1 cellular context compared by ENCODE assay signal in the genomic region with DNA sequence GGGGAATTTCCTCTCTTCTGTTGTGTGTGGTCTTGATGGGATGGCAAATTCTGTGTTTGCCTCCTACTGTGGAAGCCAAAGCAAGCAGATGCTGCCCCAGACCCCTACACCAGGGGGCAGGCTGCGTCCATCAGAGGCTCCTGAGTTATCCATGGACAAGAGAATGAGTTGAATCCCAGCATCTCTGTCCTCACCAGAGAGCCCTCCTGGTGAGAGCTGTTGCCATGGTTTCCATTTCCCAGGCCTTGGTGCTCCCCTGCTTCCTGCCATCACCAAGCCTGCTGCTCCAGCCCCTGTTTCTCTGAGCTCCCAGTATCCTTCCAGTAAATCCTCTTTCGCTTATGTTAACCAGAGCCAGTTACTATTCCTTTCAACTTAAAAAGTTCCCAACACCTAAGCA.
TF ChIP-seq lines count a peak whose summit lies in the region.

No MANE protein-coding gene starts in this region.

TF ChIP-seq in K562, 482 proteins besides CTCF, POLR2A, EP300 and RAD21 (continued from another document and continues in another):
- no peak for TF ChIP-seq CBX2 (IDR thresholded peaks at IDR 0.05; ENCODE audit: insufficient read depth, low read length, poor library complexity, severe bottlenecking)
- no peak for TF ChIP-seq ARNT (IDR thresholded peaks at IDR 0.05)
- no peak for TF ChIP-seq SAFB2 (IDR thresholded peaks at IDR 0.05; ENCODE audit: borderline replicate concordance, low read depth, low read length, severe bottlenecking)
- TF ChIP-seq MAFK (IDR thresholded peaks at IDR 0.05; ENCODE audit: low read length) = no peak
- TF ChIP-seq SRF (CRISPR knock-in tag; IDR thresholded peaks at IDR 0.05) = 0 out of 4 replicates have a peak, but pooled peaks of 1 of the 2 experiments have one; percentile 14
- TF ChIP-seq RB1 (IDR thresholded peaks at IDR 0.05; ENCODE audit: low read depth) = 0 out of 2 replicates have a peak, but pooled peaks have one; percentile 28
- no peak for TF ChIP-seq SUPT5H (IDR thresholded peaks at IDR 0.05)
- TF ChIP-seq, protein P1, sequence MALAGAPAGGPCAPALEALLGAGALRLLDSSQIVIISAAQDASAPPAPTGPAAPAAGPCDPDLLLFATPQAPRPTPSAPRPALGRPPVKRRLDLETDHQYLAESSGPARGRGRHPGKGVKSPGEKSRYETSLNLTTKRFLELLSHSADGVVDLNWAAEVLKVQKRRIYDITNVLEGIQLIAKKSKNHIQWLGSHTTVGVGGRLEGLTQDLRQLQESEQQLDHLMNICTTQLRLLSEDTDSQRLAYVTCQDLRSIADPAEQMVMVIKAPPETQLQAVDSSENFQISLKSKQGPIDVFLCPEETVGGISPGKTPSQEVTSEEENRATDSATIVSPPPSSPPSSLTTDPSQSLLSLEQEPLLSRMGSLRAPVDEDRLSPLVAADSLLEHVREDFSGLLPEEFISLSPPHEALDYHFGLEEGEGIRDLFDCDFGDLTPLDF (CRISPR knock-in tag; IDR thresholded peaks at IDR 0.05) = no peak
- TF ChIP-seq, protein P2, sequence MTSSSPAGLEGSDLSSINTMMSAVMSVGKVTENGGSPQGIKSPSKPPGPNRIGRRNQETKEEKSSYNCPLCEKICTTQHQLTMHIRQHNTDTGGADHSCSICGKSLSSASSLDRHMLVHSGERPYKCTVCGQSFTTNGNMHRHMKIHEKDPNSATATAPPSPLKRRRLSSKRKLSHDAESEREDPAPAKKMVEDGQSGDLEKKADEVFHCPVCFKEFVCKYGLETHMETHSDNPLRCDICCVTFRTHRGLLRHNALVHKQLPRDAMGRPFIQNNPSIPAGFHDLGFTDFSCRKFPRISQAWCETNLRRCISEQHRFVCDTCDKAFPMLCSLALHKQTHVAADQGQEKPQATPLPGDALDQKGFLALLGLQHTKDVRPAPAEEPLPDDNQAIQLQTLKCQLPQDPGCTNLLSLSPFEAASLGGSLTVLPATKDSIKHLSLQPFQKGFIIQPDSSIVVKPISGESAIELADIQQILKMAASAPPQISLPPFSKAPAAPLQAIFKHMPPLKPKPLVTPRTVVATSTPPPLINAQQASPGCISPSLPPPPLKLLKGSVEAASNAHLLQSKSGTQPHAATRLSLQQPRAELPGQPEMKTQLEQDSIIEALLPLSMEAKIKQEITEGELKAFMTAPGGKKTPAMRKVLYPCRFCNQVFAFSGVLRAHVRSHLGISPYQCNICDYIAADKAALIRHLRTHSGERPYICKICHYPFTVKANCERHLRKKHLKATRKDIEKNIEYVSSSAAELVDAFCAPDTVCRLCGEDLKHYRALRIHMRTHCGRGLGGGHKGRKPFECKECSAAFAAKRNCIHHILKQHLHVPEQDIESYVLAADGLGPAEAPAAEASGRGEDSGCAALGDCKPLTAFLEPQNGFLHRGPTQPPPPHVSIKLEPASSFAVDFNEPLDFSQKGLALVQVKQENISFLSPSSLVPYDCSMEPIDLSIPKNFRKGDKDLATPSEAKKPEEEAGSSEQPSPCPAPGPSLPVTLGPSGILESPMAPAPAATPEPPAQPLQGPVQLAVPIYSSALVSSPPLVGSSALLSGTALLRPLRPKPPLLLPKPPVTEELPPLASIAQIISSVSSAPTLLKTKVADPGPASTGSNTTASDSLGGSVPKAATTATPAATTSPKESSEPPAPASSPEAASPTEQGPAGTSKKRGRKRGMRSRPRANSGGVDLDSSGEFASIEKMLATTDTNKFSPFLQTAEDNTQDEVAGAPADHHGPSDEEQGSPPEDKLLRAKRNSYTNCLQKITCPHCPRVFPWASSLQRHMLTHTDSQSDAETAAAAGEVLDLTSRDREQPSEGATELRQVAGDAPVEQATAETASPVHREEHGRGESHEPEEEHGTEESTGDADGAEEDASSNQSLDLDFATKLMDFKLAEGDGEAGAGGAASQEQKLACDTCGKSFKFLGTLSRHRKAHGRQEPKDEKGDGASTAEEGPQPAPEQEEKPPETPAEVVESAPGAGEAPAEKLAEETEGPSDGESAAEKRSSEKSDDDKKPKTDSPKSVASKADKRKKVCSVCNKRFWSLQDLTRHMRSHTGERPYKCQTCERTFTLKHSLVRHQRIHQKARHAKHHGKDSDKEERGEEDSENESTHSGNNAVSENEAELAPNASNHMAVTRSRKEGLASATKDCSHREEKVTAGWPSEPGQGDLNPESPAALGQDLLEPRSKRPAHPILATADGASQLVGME (CRISPR knock-in tag; IDR thresholded peaks at IDR 0.05) = peak; percentile 97
- peak; percentile 29; the same call in 1 of the 2 replicates for TF ChIP-seq ZKSCAN1 (IDR thresholded peaks at IDR 0.05; ENCODE audit: low read depth, low read length)
- TF ChIP-seq MCM3 (IDR thresholded peaks at IDR 0.05) = no peak
- peak; percentile 94 for TF ChIP-seq CTBP1 (IDR thresholded peaks at IDR 0.05; ENCODE audit: borderline replicate concordance)
- TF ChIP-seq, protein P3, sequence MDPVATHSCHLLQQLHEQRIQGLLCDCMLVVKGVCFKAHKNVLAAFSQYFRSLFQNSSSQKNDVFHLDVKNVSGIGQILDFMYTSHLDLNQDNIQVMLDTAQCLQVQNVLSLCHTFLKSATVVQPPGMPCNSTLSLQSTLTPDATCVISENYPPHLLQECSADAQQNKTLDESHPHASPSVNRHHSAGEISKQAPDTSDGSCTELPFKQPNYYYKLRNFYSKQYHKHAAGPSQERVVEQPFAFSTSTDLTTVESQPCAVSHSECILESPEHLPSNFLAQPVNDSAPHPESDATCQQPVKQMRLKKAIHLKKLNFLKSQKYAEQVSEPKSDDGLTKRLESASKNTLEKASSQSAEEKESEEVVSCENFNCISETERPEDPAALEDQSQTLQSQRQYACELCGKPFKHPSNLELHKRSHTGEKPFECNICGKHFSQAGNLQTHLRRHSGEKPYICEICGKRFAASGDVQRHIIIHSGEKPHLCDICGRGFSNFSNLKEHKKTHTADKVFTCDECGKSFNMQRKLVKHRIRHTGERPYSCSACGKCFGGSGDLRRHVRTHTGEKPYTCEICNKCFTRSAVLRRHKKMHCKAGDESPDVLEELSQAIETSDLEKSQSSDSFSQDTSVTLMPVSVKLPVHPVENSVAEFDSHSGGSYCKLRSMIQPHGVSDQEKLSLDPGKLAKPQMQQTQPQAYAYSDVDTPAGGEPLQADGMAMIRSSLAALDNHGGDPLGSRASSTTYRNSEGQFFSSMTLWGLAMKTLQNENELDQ (CRISPR knock-in tag; IDR thresholded peaks at IDR 0.05; ENCODE audit: borderline replicate concordance) = no peak
- TF ChIP-seq SMAD3 (CRISPR knock-in tag; conservative IDR thresholded peaks at IDR 0.05) = no peak
- no peak for TF ChIP-seq ZEB2 (IDR thresholded peaks at IDR 0.05)
- no peak for TF ChIP-seq ZNF695 (CRISPR knock-in tag; IDR thresholded peaks at IDR 0.05)
- TF ChIP-seq, protein P4, sequence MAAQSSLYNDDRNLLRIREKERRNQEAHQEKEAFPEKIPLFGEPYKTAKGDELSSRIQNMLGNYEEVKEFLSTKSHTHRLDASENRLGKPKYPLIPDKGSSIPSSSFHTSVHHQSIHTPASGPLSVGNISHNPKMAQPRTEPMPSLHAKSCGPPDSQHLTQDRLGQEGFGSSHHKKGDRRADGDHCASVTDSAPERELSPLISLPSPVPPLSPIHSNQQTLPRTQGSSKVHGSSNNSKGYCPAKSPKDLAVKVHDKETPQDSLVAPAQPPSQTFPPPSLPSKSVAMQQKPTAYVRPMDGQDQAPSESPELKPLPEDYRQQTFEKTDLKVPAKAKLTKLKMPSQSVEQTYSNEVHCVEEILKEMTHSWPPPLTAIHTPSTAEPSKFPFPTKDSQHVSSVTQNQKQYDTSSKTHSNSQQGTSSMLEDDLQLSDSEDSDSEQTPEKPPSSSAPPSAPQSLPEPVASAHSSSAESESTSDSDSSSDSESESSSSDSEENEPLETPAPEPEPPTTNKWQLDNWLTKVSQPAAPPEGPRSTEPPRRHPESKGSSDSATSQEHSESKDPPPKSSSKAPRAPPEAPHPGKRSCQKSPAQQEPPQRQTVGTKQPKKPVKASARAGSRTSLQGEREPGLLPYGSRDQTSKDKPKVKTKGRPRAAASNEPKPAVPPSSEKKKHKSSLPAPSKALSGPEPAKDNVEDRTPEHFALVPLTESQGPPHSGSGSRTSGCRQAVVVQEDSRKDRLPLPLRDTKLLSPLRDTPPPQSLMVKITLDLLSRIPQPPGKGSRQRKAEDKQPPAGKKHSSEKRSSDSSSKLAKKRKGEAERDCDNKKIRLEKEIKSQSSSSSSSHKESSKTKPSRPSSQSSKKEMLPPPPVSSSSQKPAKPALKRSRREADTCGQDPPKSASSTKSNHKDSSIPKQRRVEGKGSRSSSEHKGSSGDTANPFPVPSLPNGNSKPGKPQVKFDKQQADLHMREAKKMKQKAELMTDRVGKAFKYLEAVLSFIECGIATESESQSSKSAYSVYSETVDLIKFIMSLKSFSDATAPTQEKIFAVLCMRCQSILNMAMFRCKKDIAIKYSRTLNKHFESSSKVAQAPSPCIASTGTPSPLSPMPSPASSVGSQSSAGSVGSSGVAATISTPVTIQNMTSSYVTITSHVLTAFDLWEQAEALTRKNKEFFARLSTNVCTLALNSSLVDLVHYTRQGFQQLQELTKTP (IDR thresholded peaks at IDR 0.05; ENCODE audit: low read depth in 1 of 2, partially characterized antibody in 2 of 2) = no peak
- no peak for TF ChIP-seq ZNF75A (CRISPR knock-in tag; IDR thresholded peaks at IDR 0.05)
- peak; percentile 31; the same call in 1 of the 2 replicates for TF ChIP-seq ZNF239 (CRISPR knock-in tag; IDR thresholded peaks at IDR 0.05)
- TF ChIP-seq GABPA (tag; conservative IDR thresholded peaks at IDR 0.05; ENCODE audit: low read depth) = no peak
- TF ChIP-seq IRF2 (CRISPR knock-in tag; IDR thresholded peaks at IDR 0.05) = no peak
- TF ChIP-seq FOXM1 (IDR thresholded peaks at IDR 0.05; ENCODE audit: low read depth) = no peak
- no peak for TF ChIP-seq FOXM1 (CRISPR knock-in tag; IDR thresholded peaks at IDR 0.05; ENCODE audit: low read depth)
- TF ChIP-seq CHD4 (IDR thresholded peaks at IDR 0.05; ENCODE audit: insufficient read depth, insufficient replicate concordance, low read depth, low read length, poor library complexity, severe bottlenecking) = no peak
- no peak for TF ChIP-seq ZFX (CRISPR knock-in tag; IDR thresholded peaks at IDR 0.05)
- no peak for TF ChIP-seq BRCA1 (IDR thresholded peaks at IDR 0.05)
- no peak for TF ChIP-seq BRCA1 (CRISPR knock-in tag; IDR thresholded peaks at IDR 0.05)
- peak; percentile 48; the same call in 1 of the 2 replicates for TF ChIP-seq BRD4 (IDR thresholded peaks at IDR 0.05)
- peak; percentile 25; the same call in 1 of the 2 replicates for TF ChIP-seq SMAD4 (CRISPR knock-in tag; conservative IDR thresholded peaks at IDR 0.05)
- TF ChIP-seq STAG1 (CRISPR knock-in tag; IDR thresholded peaks at IDR 0.05; ENCODE audit: borderline replicate concordance) = peak; percentile 92
- TF ChIP-seq TBL1XR1 (IDR thresholded peaks at IDR 0.05; ENCODE audit: low read length in 2 of 2) = no peak
- TF ChIP-seq JUND (IDR thresholded peaks at IDR 0.05; ENCODE audit: borderline replicate concordance, low read depth, low read length) = peak; percentile 39; the same call in 1 of the 2 replicates
- no peak; the same call in 2 of the 3 replicates for TF ChIP-seq JUND (tag; IDR thresholded peaks at IDR 0.05; ENCODE audit: borderline replicate concordance, low read depth, low read length)
- TF ChIP-seq CXXC5 (CRISPR knock-in tag; IDR thresholded peaks at IDR 0.05) = no peak
- TF ChIP-seq CC2D1A (IDR thresholded peaks at IDR 0.05) = peak; percentile 79; the same call in 1 of the 2 replicates
- no peak for TF ChIP-seq CBFA2T2 (conservative IDR thresholded peaks at IDR 0.05)
- TF ChIP-seq MAZ (CRISPR knock-in tag; conservative IDR thresholded peaks at IDR 0.05 in 1 of 2, IDR thresholded peaks at IDR 0.05 in 1 of 2) = peak in 1 of 2 experiments; percentile 42; a peak in 2 of 4 replicates
- TF ChIP-seq RCOR1 (IDR thresholded peaks at IDR 0.05; ENCODE audit: borderline replicate concordance in 1 of 2, low read depth in 2 of 2, low read length in 2 of 2) = peak; percentile 58 to 91; a peak in 3 of 4 replicates
- TF ChIP-seq ZNF699 (CRISPR knock-in tag; IDR thresholded peaks at IDR 0.05; ENCODE audit: insufficient replicate concordance) = no peak
- TF ChIP-seq, protein P5, sequence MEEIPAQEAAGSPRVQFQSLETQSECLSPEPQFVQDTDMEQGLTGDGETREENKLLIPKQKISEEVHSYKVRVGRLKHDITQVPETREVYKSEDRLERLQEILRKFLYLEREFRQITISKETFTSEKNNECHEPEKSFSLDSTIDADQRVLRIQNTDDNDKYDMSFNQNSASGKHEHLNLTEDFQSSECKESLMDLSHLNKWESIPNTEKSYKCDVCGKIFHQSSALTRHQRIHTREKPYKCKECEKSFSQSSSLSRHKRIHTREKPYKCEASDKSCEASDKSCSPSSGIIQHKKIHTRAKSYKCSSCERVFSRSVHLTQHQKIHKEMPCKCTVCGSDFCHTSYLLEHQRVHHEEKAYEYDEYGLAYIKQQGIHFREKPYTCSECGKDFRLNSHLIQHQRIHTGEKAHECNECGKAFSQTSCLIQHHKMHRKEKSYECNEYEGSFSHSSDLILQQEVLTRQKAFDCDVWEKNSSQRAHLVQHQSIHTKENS (CRISPR knock-in tag; IDR thresholded peaks at IDR 0.05) = no peak
- no peak for TF ChIP-seq HDAC3 (IDR thresholded peaks at IDR 0.05; ENCODE audit: borderline replicate concordance, partially characterized antibody)
- no peak for TF ChIP-seq KHSRP (IDR thresholded peaks at IDR 0.05)
- no peak for TF ChIP-seq COPS2 (conservative IDR thresholded peaks at IDR 0.05)
- TF ChIP-seq POLR2B (IDR thresholded peaks at IDR 0.05; ENCODE audit: low read depth, partially characterized antibody) = no peak
- 0 out of 2 replicates have a peak, but pooled peaks have one; percentile 36 for TF ChIP-seq ZNF766 (CRISPR knock-in tag; conservative IDR thresholded peaks at IDR 0.05)
- TF ChIP-seq, protein P6, sequence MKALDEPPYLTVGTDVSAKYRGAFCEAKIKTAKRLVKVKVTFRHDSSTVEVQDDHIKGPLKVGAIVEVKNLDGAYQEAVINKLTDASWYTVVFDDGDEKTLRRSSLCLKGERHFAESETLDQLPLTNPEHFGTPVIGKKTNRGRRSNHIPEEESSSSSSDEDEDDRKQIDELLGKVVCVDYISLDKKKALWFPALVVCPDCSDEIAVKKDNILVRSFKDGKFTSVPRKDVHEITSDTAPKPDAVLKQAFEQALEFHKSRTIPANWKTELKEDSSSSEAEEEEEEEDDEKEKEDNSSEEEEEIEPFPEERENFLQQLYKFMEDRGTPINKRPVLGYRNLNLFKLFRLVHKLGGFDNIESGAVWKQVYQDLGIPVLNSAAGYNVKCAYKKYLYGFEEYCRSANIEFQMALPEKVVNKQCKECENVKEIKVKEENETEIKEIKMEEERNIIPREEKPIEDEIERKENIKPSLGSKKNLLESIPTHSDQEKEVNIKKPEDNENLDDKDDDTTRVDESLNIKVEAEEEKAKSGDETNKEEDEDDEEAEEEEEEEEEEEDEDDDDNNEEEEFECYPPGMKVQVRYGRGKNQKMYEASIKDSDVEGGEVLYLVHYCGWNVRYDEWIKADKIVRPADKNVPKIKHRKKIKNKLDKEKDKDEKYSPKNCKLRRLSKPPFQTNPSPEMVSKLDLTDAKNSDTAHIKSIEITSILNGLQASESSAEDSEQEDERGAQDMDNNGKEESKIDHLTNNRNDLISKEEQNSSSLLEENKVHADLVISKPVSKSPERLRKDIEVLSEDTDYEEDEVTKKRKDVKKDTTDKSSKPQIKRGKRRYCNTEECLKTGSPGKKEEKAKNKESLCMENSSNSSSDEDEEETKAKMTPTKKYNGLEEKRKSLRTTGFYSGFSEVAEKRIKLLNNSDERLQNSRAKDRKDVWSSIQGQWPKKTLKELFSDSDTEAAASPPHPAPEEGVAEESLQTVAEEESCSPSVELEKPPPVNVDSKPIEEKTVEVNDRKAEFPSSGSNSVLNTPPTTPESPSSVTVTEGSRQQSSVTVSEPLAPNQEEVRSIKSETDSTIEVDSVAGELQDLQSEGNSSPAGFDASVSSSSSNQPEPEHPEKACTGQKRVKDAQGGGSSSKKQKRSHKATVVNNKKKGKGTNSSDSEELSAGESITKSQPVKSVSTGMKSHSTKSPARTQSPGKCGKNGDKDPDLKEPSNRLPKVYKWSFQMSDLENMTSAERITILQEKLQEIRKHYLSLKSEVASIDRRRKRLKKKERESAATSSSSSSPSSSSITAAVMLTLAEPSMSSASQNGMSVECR (CRISPR knock-in tag; IDR thresholded peaks at IDR 0.05) = no peak
- TF ChIP-seq SETDB1 (IDR thresholded peaks at IDR 0.05; ENCODE audit: low read length) = no peak
